In genomic region chr18:68840554-68841263, GRCh38 we compare ENCODE assay signal across 10 cellular contexts. TPM values are rescaled to one million over a fixed set of nuclear protein-coding genes. Genes with fewer than 3 reads are reported as not detected.
DNase-seq lines count a peak whose midpoint lies in the region; ATAC-seq, FAIRE-seq and TF ChIP-seq lines count a peak whose summit lies in the region.
"Had no signal": no experiment of that assay in that cellular context is flagged by ENCODE, and none has a peak within 500 bp of the region (broad histone marks: within the 10 kb centered on the region; RNA-seq: fewer than 3 reads in every experiment).

No MANE protein-coding gene starts in this region.

- no TSS peak for BruUV-seq in K562 (replicated peaks; lab: Mats Ljungman, UMichigan)

- no peaks in the 10 kb centered on the region for H4K20me1 ChIP-seq in K562 (replicated peaks; ENCODE audit: control insufficient read depth, insufficient read depth, low read length)

- no peaks in the 10 kb centered on the region for H3K36me3 ChIP-seq in K562 (ENCODE audit: control insufficient read depth, insufficient read depth, low read length)

- no peak for TF ChIP-seq EP300 in K562 (IDR thresholded peaks at IDR 0.05; ENCODE audit: low read length)

- FAIRE-seq in HTR-8/SVneo (lab: Jason Lieb, UNC), result no peak
- FAIRE-seq in K562 (lab: Jason Lieb, UNC), result no peak
- FAIRE-seq: G401.6 had no signal

- H3K27me3 ChIP-seq in AG04450 (ENCODE audit: control insufficient read depth, insufficient read depth, low read length) (no peaks in the 10 kb centered on the region), K562 (ENCODE audit: control insufficient read depth in 2 of 2, insufficient read depth in 2 of 2, low read length in 2 of 2) (no peaks in the 10 kb centered on the region)

- H3K27ac ChIP-seq in AG04450 (ENCODE audit: low read depth, low read length) (no peak overlapping the region), K562 (ENCODE audit: extremely low read depth, low read depth, low read length) (no peak overlapping the region)

- no peak overlapping the region for H3K9ac ChIP-seq in K562 (ENCODE audit: insufficient read depth in 1 of 2, low read depth in 2 of 2, low read length in 2 of 2)

- in situ Hi-C loops in K562 (cut with MboI), result no loop called here

- intact Hi-C loops in K562 (cut with micrococcal nuclease), result no loop called here

- 0% methylated on average over 7 of the region's 7 CpGs for WGBS in K562 (ENCODE audit: insufficient coverage, low coverage, missing lambda C conversion rate)

- H3K4me3 ChIP-seq in AG04450 (ENCODE audit: low read depth, low read length) (no peak overlapping the region), K562 (no peak overlapping the region)

- ATAC-seq in K562 (no peak), GM19351 (IDR thresholded peaks at IDR 0.05; ENCODE audit: unreplicated experiment) (no peak)

- H2AFZ ChIP-seq in K562 (ENCODE audit: low read depth, low read length), result no peak overlapping the region

- no peaks in the 10 kb centered on the region for H3K4me1 ChIP-seq in K562 (replicated peaks in 1 of 2; ENCODE audit: control insufficient read depth in 2 of 2, insufficient read depth in 2 of 2, low read length in 2 of 2)

- DNase-seq in AG04450 (ENCODE audit: low read depth, low spot score) (peak; percentile 80), HTR-8/SVneo (ENCODE audit: insufficient read length, low spot score) (peak; percentile 12), K562 (ENCODE audit: extremely low read depth in 1 of 4, low spot score in 3 of 4) (peak in 1 of 4 experiments; percentile 2), left kidney (ENCODE audit: low read depth, low spot score) (peak; percentile 22), SKM-1 treated with dmso at 0.1 percent for 144 hours (lab: John Stamatoyannopoulos, UW; ENCODE audit: unreplicated experiment) (no peak), NCI-H2029 (lab: John Stamatoyannopoulos, UW) (no peak)
- DNase-seq in effector CD4-positive, alpha-beta T cell, result no peak
- DNase-seq: T-helper 2 cell had no signal

- TF ChIP-seq CTCF in AG04450 (IDR thresholded peaks at IDR 0.05; ENCODE audit: low read depth, low read length) (no peak), K562 (IDR thresholded peaks at IDR 0.05 in 2 of 3, conservative IDR thresholded peaks at IDR 0.05 in 1 of 3; ENCODE audit: insufficient read depth in 2 of 3, low read depth in 1 of 3, low read length in 3 of 3) (no peak)

- no peak overlapping the region for H3K4me2 ChIP-seq in K562 (ENCODE audit: insufficient read depth, low read length)

- TF ChIP-seq POLR2A in K562 (conservative IDR thresholded peaks at IDR 0.05), result no peak

- no peaks in the 10 kb centered on the region for H3K9me1 ChIP-seq in K562 (ENCODE audit: control insufficient read depth, insufficient read depth, low read length)

- POLR2A ChIA-PET in AG04450 (lab: Yijun Ruan, JAX), result no interaction called here
- POLR2A ChIA-PET in K562 (lab: Yijun Ruan, JAX), result no interaction called here

- no peak for TF ChIP-seq RAD21 in K562 (CRISPR knock-in tag; conservative IDR thresholded peaks at IDR 0.05 in 1 of 2, IDR thresholded peaks at IDR 0.05 in 1 of 2)

- no peaks in the 10 kb centered on the region for H3K79me2 ChIP-seq in K562 (ENCODE audit: control insufficient read depth, insufficient read depth, low read length)

- H3K9me3 ChIP-seq in AG04450 (ENCODE audit: control insufficient read depth, insufficient read depth, low read length), result no peaks in the 10 kb centered on the region
- H3K9me3 ChIP-seq in K562 (replicated peaks; ENCODE audit: control insufficient read depth, insufficient read depth, low read depth, low read length), result no peaks in the 10 kb centered on the region

- CTCF ChIA-PET in AG04450 (lab: Charles Lee) (no interaction called here), K562 (lab: Yijun Ruan, JAX; ENCODE audit: low intra/inter-chr PET ratio) (no interaction called here)

TF ChIP-seq in K562, 482 proteins besides CTCF, POLR2A, EP300 and RAD21:
- TF ChIP-seq CC2D1A (IDR thresholded peaks at IDR 0.05) (no peak), CEBPG (CRISPR knock-in tag; IDR thresholded peaks at IDR 0.05) (no peak), CEBPG (tag; conservative IDR thresholded peaks at IDR 0.05 in 1 of 2, IDR thresholded peaks at IDR 0.05 in 1 of 2) (peak; percentile 52 to 63; a peak in 3 of 4 replicates), ATF3 (IDR thresholded peaks at IDR 0.05) (peak; percentile 16; the same call in 1 of the 2 replicates), ATF3 (CRISPR knock-in tag; conservative IDR thresholded peaks at IDR 0.05) (no peak)

RNA-seq across cellular contexts. Expression of gene CCDC102B, which starts 42.8 kb away (rescaled TPM):
- polyA plus RNA-seq in AG04450 (2011; rRNA removed), result 4.0 and 4.6 TPM in 2 replicates
- 12.5 and 12.6 TPM in 2 replicates for polyA minus RNA-seq in AG04450 (2011; rRNA and poly(A)+ RNA removed)
- total RNA-seq in K562 (2011; cell fraction: chromatin; rRNA removed; ENCODE audit: low replicate concordance), result 2.2 and 2.7 TPM in 2 replicates
- total RNA-seq in K562 (2011; cell fraction: nucleolus; rRNA removed), result 1.1 and 4.5 TPM in 2 replicates
- total RNA-seq in K562 (2011; cell fraction: nucleoplasm; rRNA removed), result 1.9 and 2.6 TPM in 2 replicates
- total RNA-seq in K562 (2014; rRNA removed), result 0.18 and 0.29 TPM in 2 replicates
- total RNA-seq in K562 (2014; rRNA removed; fragmentation: Illumina TruSeq; extraction: Trizol), result 0.95 and 0.99 TPM in 2 replicates
- 0.75 and 0.94 TPM in 2 replicates for total RNA-seq in K562 (2015; rRNA removed; fragmentation: Illumina TruSeq; extraction: Trizol)
- total RNA-seq in K562 (2021), result 0.65 and 0.69 TPM in 2 replicates
- 1.5 and 1.6 TPM in 2 replicates for polyA plus RNA-seq in K562 (2011; rRNA removed)
- polyA plus RNA-seq in K562 (2011; cell fraction: cytosol; rRNA removed), result 0.25 and 0.78 TPM in 2 replicates
- polyA plus RNA-seq in K562 (2011; cell fraction: nucleus; rRNA removed), result 1.1 and 2.2 TPM in 2 replicates
- polyA plus RNA-seq in K562 (2012), result 0.64 and 1.0 TPM in 2 replicates
- polyA plus RNA-seq in K562 (2014; fragmentation: Illumina TruSeq; extraction: Trizol), result 0.62 and 0.74 TPM in 2 replicates
- polyA plus RNA-seq in K562 (2014; fragmentation: Nextera tagmentation; extraction: Ambion mirVana), result under 1 TPM; 0.58 to 0.73 TPM
- polyA plus RNA-seq in K562 (2014; rRNA removed), result 0.24 and 2.1 TPM in 2 replicates
- 2.2 and 3.1 TPM in 2 replicates for polyA minus RNA-seq in K562 (2011; rRNA and poly(A)+ RNA removed)
- polyA minus RNA-seq in K562 (2011; cell fraction: cytosol; rRNA and poly(A)+ RNA removed), result not detected in 2 replicates
- 2.8 and 4.0 TPM in 2 replicates for polyA minus RNA-seq in K562 (2011; cell fraction: nucleus; rRNA and poly(A)+ RNA removed)

Comparison
In these comparisons a context has a peak if more than half of its experiments do, and no peak if none do; other contexts are left out.
1. DNase-seq: peak in AG04450 (single experiment), HTR-8/SVneo (single experiment) and left kidney (single experiment); none in effector CD4-positive, alpha-beta T cell (single experiment), SKM-1 treated with dmso at 0.1 percent for 144 hours (single experiment) and NCI-H2029 (single experiment).